In the genomic region with DNA sequence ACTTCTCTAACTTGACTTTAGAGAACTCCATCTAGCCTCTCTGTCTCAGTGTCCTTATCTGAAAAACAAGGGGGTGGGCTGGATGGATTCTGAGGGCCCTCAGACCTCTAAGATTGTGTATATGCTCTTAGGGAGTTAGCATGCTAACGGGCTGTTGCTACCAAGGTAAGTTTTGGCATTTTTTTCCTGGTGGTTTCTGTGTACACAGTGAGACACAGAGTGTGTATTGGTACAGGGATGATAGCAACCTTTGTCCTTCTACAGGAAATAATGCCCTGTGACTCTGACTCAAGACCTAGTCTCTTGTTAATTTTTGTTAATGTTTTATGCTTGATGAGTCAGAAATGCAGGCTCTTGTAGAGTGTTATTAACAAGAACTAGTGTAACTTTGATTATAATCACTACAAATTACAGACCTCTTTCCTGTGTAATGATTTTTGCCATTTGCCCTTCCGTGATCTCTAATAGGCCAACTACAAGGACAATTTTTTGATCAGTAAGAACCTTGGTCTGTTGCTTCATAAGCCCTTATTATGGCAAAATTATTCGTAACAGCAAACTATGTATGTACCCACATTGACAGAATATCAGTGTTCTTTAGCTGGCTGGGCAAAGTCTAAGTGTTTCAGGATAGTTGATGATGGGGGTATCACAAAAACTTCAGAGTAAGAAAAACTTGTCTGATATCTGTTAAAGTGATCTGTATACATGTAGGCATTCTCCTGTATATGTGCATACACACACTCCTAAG, we compare ENCODE assay signal across 9 cellular contexts.
A peak's percentile ranks its signal among the peaks of the same experiment; 100 is the strongest.
DNase-seq lines count a peak whose midpoint lies in the region; ATAC-seq and TF ChIP-seq lines count a peak whose summit lies in the region.
"Had no signal": no experiment of that assay in that cellular context is flagged by ENCODE, and none has a peak within 500 bp of the region (broad histone marks: within the 10 kb centered on the region; RNA-seq: fewer than 3 reads in every experiment).

No MANE protein-coding gene starts in this region.

- no peaks in the 10 kb centered on the region for H3K36me3 Mint-ChIP-seq in WTC11

- H3K27ac Mint-ChIP-seq in WTC11: no peak overlapping the region

- no peaks in the 10 kb centered on the region; the same call in 1 of the 2 replicates for H3K9me3 Mint-ChIP-seq in WTC11

- H3K27me3 Mint-ChIP-seq in WTC11 (ENCODE audit: low read depth): no peaks in the 10 kb centered on the region

- H3K4me3 Mint-ChIP-seq in WTC11: no peak overlapping the region

- ATAC-seq in GM18508 (IDR thresholded peaks at IDR 0.05; ENCODE audit: insufficient read depth, unreplicated experiment): peak; percentile 70
- peak; percentile 41 for ATAC-seq in HG02642 (IDR thresholded peaks at IDR 0.05; ENCODE audit: poor library complexity, unreplicated experiment)
- ATAC-seq in WTC11: no peak
- ATAC-seq in HG03135 (IDR thresholded peaks at IDR 0.05; ENCODE audit: unreplicated experiment): no peak

- DNase-seq in WTC11 (ENCODE audit: low spot score): no peak
- DNase-seq in lung microvascular endothelial cell (ENCODE audit: low read depth in 2 of 2): peak; percentile 50 to 88
- DNase-seq in superior temporal gyrus (ENCODE audit: extremely low spot score): no peak
- no peak for DNase-seq in GM19238 (ENCODE audit: insufficient read length, low spot score)
- no peak for DNase-seq in AML-193 (lab: John Stamatoyannopoulos, UW)
- DNase-seq: substantia nigra had no signal

- CTCF ChIA-PET in WTC11 (lab: Charles Lee): no interaction called here

- POLR2A ChIA-PET in WTC11 (lab: Charles Lee): no interaction called here

- TF ChIP-seq CTCF in WTC11 (IDR thresholded peaks at IDR 0.05): no peak

- peaks cover 14% of the 10 kb centered on the region for H3K4me1 Mint-ChIP-seq in WTC11

TF ChIP-seq in WTC11, 78 proteins besides CTCF, POLR2A, EP300 and RAD21:
- TF ChIP-seq, protein P1, sequence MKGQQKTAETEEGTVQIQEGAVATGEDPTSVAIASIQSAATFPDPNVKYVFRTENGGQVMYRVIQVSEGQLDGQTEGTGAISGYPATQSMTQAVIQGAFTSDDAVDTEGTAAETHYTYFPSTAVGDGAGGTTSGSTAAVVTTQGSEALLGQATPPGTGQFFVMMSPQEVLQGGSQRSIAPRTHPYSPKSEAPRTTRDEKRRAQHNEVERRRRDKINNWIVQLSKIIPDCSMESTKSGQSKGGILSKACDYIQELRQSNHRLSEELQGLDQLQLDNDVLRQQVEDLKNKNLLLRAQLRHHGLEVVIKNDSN (CRISPR knock-in tag; IDR thresholded peaks at IDR 0.05): no peak
- peak; percentile 64; the same call in 1 of the 2 replicates for TF ChIP-seq GABPB1 (CRISPR knock-in tag; IDR thresholded peaks at IDR 0.05)
- TF ChIP-seq CBFB (CRISPR knock-in tag; IDR thresholded peaks at IDR 0.05; ENCODE audit: low read depth): no peak
- TF ChIP-seq JUN (CRISPR knock-in tag; IDR thresholded peaks at IDR 0.05): no peak
- no peak for TF ChIP-seq ZSCAN18 (CRISPR knock-in tag; IDR thresholded peaks at IDR 0.05)
TF ChIP-seq in WTC11: peak in this region for 1.

Comparison
In these comparisons a context has a peak if more than half of its experiments do, and no peak if none do; other contexts are left out.
1. ATAC-seq: peak in GM18508 (single experiment) and HG02642 (single experiment); none in WTC11 (single experiment) and HG03135 (single experiment).
2. DNase-seq: peak in lung microvascular endothelial cell (2 of 2); none in WTC11 (single experiment), superior temporal gyrus (single experiment), GM19238 (single experiment) and AML-193 (0 of 2).